In genomic region chrX:129650183-129650689, GRCh38 we compare ENCODE assay signal across 23 cellular contexts. TPM values are rescaled to one million over a fixed set of nuclear protein-coding genes. Genes with fewer than 3 reads are reported as not detected.
"Had no signal": no experiment of that assay in that cellular context is flagged by ENCODE, and none has a peak within 500 bp of the region (broad histone marks: within the 10 kb centered on the region; RNA-seq: fewer than 3 reads in every experiment).

No MANE protein-coding gene starts in this region.

- H3K27ac Mint-ChIP-seq: activated CD4-positive, alpha-beta T cell treated with anti-CD3 and anti-CD28 coated beads, Interleukin-2, amount 10 ng/mL, durations not matched to agents 24 days and 14 days; activated naive CD8-positive, alpha-beta T cell treated with anti-CD3 and anti-CD28 coated beads, Interleukin-2, amount 10 ng/mL, durations not matched to agents 7 days and 5 days; activated T-cell treated with anti-CD3 and anti-CD28 coated beads, Interleukin-2, amount 50 U/mL, for 72 hours; activated T-helper 2 cell treated with anti-CD3 and anti-CD28 coated beads, Interferon-gamma antibody, Interleukin-2, Interleukin-4, amounts not matched to agents 10 μg/mL and 5 μg/mL and 100 μg/mL, durations not matched to agents 14 hours and 24 hours and 36 hours had no signal

- H3K36me3 Mint-ChIP-seq: activated naive CD8-positive, alpha-beta T cell treated with anti-CD3 and anti-CD28 coated beads, Interleukin-2, amount 10 ng/mL, durations not matched to agents 7 days and 5 days had no signal

- H3K4me3 ChIP-seq: adrenal gland, breast epithelium, K562, SK-N-MC had no signal

- DNase-seq: activated CD4-positive, alpha-beta T cell treated with anti-CD3 and anti-CD28 coated beads, Interleukin-2, amount 10 ng/mL, durations not matched to agents 24 days and 14 days; activated CD4-positive, alpha-beta T cell treated with anti-CD3 and anti-CD28 coated beads, Interleukin-2, amount 50 U/mL, for 48 hours; activated gamma-delta T cell treated with Interleukin-2 at 50 U/mL for 16 hours; activated naive CD4-positive, alpha-beta T cell treated with anti-CD3 and anti-CD28 coated beads, Interleukin-2, amount 50 U/mL, for 16 hours; activated naive CD8-positive, alpha-beta T cell treated with anti-CD3 and anti-CD28 coated beads, Interleukin-2, amount 10 ng/mL, durations not matched to agents 7 days and 5 days; activated T-cell treated with anti-CD3 and anti-CD28 coated beads, Interleukin-2, amount 50 U/mL, for 72 hours; adrenal gland; anterior cingulate cortex; central memory CD4-positive, alpha-beta T cell; Kasumi-1; NCI-H1105 treated with DMSO at 0.1 percent for 48 hours; NCI-H1436 treated with DMSO at 0.1 percent for 48 hours; NCI-H187; NCI-H2081; NCI-H510A treated with DMSO at 0.1 percent for 48 hours; NCI-H69; NK-92 treated with Interleukin-12 subunit alpha and Interleukin-12 subunit beta, amount 100 ng/mL, for 24 hours; RPMI8226; T-helper 1 cell had no signal

- H3K9me3 ChIP-seq: adrenal gland, breast epithelium had no signal

- H3K36me3 ChIP-seq: adrenal gland, breast epithelium had no signal

- H3K4me1 ChIP-seq: breast epithelium had no signal

- H3K4me3 Mint-ChIP-seq: activated CD4-positive, alpha-beta T cell treated with anti-CD3 and anti-CD28 coated beads, Interleukin-2, amount 10 ng/mL, durations not matched to agents 24 days and 14 days; activated naive CD8-positive, alpha-beta T cell treated with anti-CD3 and anti-CD28 coated beads, Interleukin-2, amount 10 ng/mL, durations not matched to agents 7 days and 5 days; activated T-cell treated with anti-CD3 and anti-CD28 coated beads, Interleukin-2, amount 50 U/mL, for 72 hours had no signal

- H3K27ac ChIP-seq: adrenal gland, breast epithelium, SK-N-MC had no signal

- H3K9me3 Mint-ChIP-seq: activated CD4-positive, alpha-beta T cell treated with anti-CD3 and anti-CD28 coated beads, Interleukin-2, amount 10 ng/mL, durations not matched to agents 24 days and 14 days; activated naive CD8-positive, alpha-beta T cell treated with anti-CD3 and anti-CD28 coated beads, Interleukin-2, amount 10 ng/mL, durations not matched to agents 7 days and 5 days; activated T-cell treated with anti-CD3 and anti-CD28 coated beads, Interleukin-2, amount 50 U/mL, for 72 hours; activated T-helper 2 cell treated with anti-CD3 and anti-CD28 coated beads, Interferon-gamma antibody, Interleukin-2, Interleukin-4, amounts not matched to agents 10 μg/mL and 5 μg/mL and 100 μg/mL, durations not matched to agents 14 hours and 24 hours and 36 hours had no signal

RNA-seq across cellular contexts. Expression of gene APLN, which starts 4.5 kb away (rescaled TPM):
- total RNA-seq: K562 had no signal
